11 cellular contexts compared by ENCODE assay signal in the genomic region with DNA sequence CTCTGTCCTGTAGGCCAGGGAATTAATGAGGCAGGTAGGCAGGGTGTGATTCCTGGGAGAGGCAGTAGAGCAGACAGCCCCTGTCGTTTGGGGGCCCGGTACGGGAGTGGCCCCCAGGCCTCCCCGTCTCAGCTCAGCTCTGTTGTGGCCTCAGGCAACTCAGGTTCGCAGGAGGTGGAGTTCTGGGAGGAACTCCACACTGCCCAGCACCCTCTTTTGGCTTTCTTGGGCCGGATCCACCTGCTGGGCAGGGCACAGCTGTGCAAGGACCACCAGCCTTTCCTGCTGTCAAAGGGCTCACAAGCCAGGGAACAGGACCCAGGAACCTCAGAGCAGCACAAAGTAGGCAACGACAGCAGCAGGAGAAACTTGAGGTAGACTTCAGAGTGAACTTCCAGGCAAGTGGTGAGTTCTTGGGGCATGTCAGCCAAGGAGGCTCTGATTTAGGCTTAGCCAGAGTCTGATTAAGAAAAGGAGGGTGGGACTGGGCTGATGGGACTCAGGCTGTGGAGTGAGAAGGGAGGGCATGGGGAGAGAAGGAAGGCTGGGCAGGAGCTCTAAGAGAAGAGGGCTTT. TPM values are rescaled to one million over a fixed set of nuclear protein-coding genes. Genes with fewer than 3 reads are reported as not detected.
DNase-seq lines count a peak whose midpoint lies in the region; ATAC-seq and TF ChIP-seq lines count a peak whose summit lies in the region.
"Had no signal": no experiment of that assay in that cellular context is flagged by ENCODE, and none has a peak within 500 bp of the region (broad histone marks: within the 10 kb centered on the region; RNA-seq: fewer than 3 reads in every experiment).

No MANE protein-coding gene starts in this region.

- peak overlapping the region; percentile 85 for H3K23ac ChIP-seq in IMR-90 (ENCODE audit: low read depth, low read length)

- TF ChIP-seq RAD21 in IMR-90 (IDR thresholded peaks at IDR 0.05; ENCODE audit: low read length) = no peak

- peak overlapping the region; percentile 29; the same call in 1 of the 2 replicates for H2BK20ac ChIP-seq in IMR-90 (ENCODE audit: low read depth, low read length)

- WGBS in IMR-90 (ENCODE audit: extremely low coverage in 2 of 2, insufficient read length in 1 of 2), 2 experiments = 80% methylated on average over 6 of the region's 7 CpGs; no CpG with 5 or more reads in 1 of the 2 experiments
- WGBS in hepatocyte (ENCODE audit: low lambda C conversion rate, missing lambda C conversion rate) = 80% methylated on average over 7 of the region's 7 CpGs

- H3K36me3 Mint-ChIP-seq in activated T-helper 17 cell treated with anti-CD3 and anti-CD28 coated beads, Interleukin-2, amount 50 U/mL, for 72 hours (ENCODE audit: low read depth) = no peaks in the 10 kb centered on the region
- H3K36me3 Mint-ChIP-seq in stimulated activated naive B cell treated with anti-CD40 and anti-IgM and Interleukin-4, amounts not matched to agents 10 μg/mL and 1 μg/mL and 100 μg/mL, for 72 hours = no peaks in the 10 kb centered on the region

- peak overlapping the region; percentile 71 for H3K4me2 ChIP-seq in IMR-90 (ENCODE audit: low read depth, low read length)
- H3K4me2 ChIP-seq in hepatocyte = peak overlapping the region; percentile 63

- in situ Hi-C loops in IMR-90 (cut with MboI; ENCODE audit: low sequenced_read_pairs) = no loop called here

- no peaks in the 10 kb centered on the region for H3K9me2 ChIP-seq in hepatocyte (replicated peaks; ENCODE audit: insufficient read depth)

- no peaks in the 10 kb centered on the region for H3K9me3 ChIP-seq in IMR-90 (ENCODE audit: control insufficient read depth, insufficient read depth, low read length)
- no peaks in the 10 kb centered on the region for H3K9me3 ChIP-seq in hepatocyte (ENCODE audit: low read depth)

- BruUV-seq in IMR-90 (replicated peaks; lab: Mats Ljungman, UMichigan) = no TSS peak

- peak overlapping the region; percentile 71 for H3K18ac ChIP-seq in IMR-90 (ENCODE audit: low read depth, low read length)

- H2BK5ac ChIP-seq in IMR-90 (ENCODE audit: low read depth, low read length, poor library complexity, severe bottlenecking) = peak overlapping the region; percentile 22

- H2AK9ac ChIP-seq in IMR-90 (replicated peaks; ENCODE audit: low read depth, low read length, poor library complexity) = peak overlapping the region; percentile 84

- no peak for TF ChIP-seq CTCF in IMR-90 (conservative IDR thresholded peaks at IDR 0.05; ENCODE audit: low read depth, low read length)
- no peak for TF ChIP-seq CTCF in hepatocyte (IDR thresholded peaks at IDR 0.05; ENCODE audit: poor library complexity)

- H3K36me3 ChIP-seq in IMR-90 (ENCODE audit: control insufficient read depth, insufficient read depth, low read length) = no peaks in the 10 kb centered on the region
- H3K36me3 ChIP-seq in hepatocyte (replicated peaks; ENCODE audit: insufficient read depth, low read depth) = no peaks in the 10 kb centered on the region

- dilution Hi-C loops in IMR-90 (cut with HindIII; ENCODE audit: low sequenced_read_pairs, unreplicated experiment) = no loop called here

- no peaks in the 10 kb centered on the region for H3K4me1 Mint-ChIP-seq in activated T-helper 17 cell treated with anti-CD3 and anti-CD28 coated beads, Interleukin-2, amount 50 U/mL, for 72 hours
- peaks cover 26 to 50% of the 10 kb centered on the region in 2 donors for H3K4me1 Mint-ChIP-seq in stimulated activated naive B cell treated with anti-CD40 and anti-IgM and Interleukin-4, amounts not matched to agents 10 μg/mL and 1 μg/mL and 100 μg/mL, for 72 hours

- peaks cover 2% of the 10 kb centered on the region for H3K9me1 ChIP-seq in IMR-90 (ENCODE audit: insufficient read depth, low read length)

- H3K4me3 ChIP-seq in IMR-90 (ENCODE audit: insufficient read depth, low read depth, low read length) = no peak overlapping the region
- H3K4me3 ChIP-seq in hepatocyte = no peak overlapping the region

- H3K14ac ChIP-seq in IMR-90 (replicated peaks; ENCODE audit: low read depth, low read length) = peak overlapping the region; percentile 77; the same call in 1 of the 2 replicates

- H4K20me1 ChIP-seq in IMR-90 (ENCODE audit: insufficient read depth, low read length) (peaks cover 1% of the 10 kb centered on the region; the same call in 1 of the 2 replicates), hepatocyte (ENCODE audit: insufficient read depth, poor library complexity, severe bottlenecking) (no peaks in the 10 kb centered on the region)

- CTCF ChIA-PET in IMR-90 (lab: Yijun Ruan, JAX) = no interaction called here

- H3K27ac ChIP-seq in IMR-90 (ENCODE audit: insufficient read depth, low read length) = peak overlapping the region; percentile 34; the same call in 1 of the 2 replicates
- peak overlapping the region; percentile 44 for H3K27ac ChIP-seq in hepatocyte

- no peaks in the 10 kb centered on the region for H3K79me1 ChIP-seq in IMR-90 (ENCODE audit: low read depth in 1 of 2, low read length in 2 of 2)

- peaks cover 12% of the 10 kb centered on the region for H3K4me1 ChIP-seq in IMR-90 (ENCODE audit: control insufficient read depth, insufficient read depth, low read length)
- H3K4me1 ChIP-seq in hepatocyte (ENCODE audit: insufficient read depth) = peaks cover 4% of the 10 kb centered on the region

- no peak for ATAC-seq in IMR-90 (ENCODE audit: low read depth)
- ATAC-seq in activated T-helper 17 cell treated with anti-CD3 and anti-CD28 coated beads, Interleukin-2, amount 50 U/mL, for 72 hours (replicated peaks) = no peak
- no peak for ATAC-seq in stimulated activated naive B cell treated with anti-CD40 and anti-IgM and Interleukin-4, amounts not matched to agents 10 μg/mL and 1 μg/mL and 100 μg/mL, for 72 hours (replicated peaks)
- ATAC-seq in HG03432 (IDR thresholded peaks at IDR 0.05; ENCODE audit: unreplicated experiment) = no peak

- no peaks in the 10 kb centered on the region for H3K27me3 Mint-ChIP-seq in activated T-helper 17 cell treated with anti-CD3 and anti-CD28 coated beads, Interleukin-2, amount 50 U/mL, for 72 hours
- no peaks in the 10 kb centered on the region for H3K27me3 Mint-ChIP-seq in stimulated activated naive B cell treated with anti-CD40 and anti-IgM and Interleukin-4, amounts not matched to agents 10 μg/mL and 1 μg/mL and 100 μg/mL, for 72 hours

- peak overlapping the region; percentile 3 to 72; a peak in 3 of 4 replicates for H4K8ac ChIP-seq in IMR-90 (ENCODE audit: low read depth in 2 of 2, low read length in 2 of 2)

- H3K27me3 ChIP-seq in IMR-90 (ENCODE audit: control insufficient read depth, insufficient read depth, low read length) (no peaks in the 10 kb centered on the region; the same call in 1 of the 2 replicates), hepatocyte (no peaks in the 10 kb centered on the region)

- no peak for TF ChIP-seq POLR2A in IMR-90 (IDR thresholded peaks at IDR 0.05; ENCODE audit: low read depth, low read length)

- DNase-seq in IMR-90 = no peak
- no peak for DNase-seq in hepatocyte (ENCODE audit: low spot score)
- no peak for DNase-seq in stimulated activated naive B cell treated with anti-CD40 and anti-IgM and Interleukin-4, amounts not matched to agents 10 μg/mL and 1 μg/mL and 100 μg/mL, for 72 hours
- DNase-seq in amniotic stem cell (lab: John Stamatoyannopoulos, UW) = no peak
- DNase-seq in HK-2 (ENCODE audit: unreplicated experiment) = no peak
- DNase-seq: activated CD4-positive, alpha-beta T cell treated with anti-CD3 and anti-CD28 coated beads, Interleukin-2, amount 50 U/mL, for 4 hours; effector memory CD4-positive, alpha-beta T cell; kidney glomerular epithelial cell; NCI-H2171 had no signal

- H4K91ac ChIP-seq in IMR-90 (ENCODE audit: insufficient read depth, low read depth, low read length) = peak overlapping the region; percentile 2; the same call in 1 of the 2 replicates

- H2AK5ac ChIP-seq in IMR-90 (ENCODE audit: low read depth, low read length) = no peak overlapping the region; the same call in none of the 2 replicates

- H2AFZ ChIP-seq in IMR-90 (replicated peaks; ENCODE audit: low read length, poor library complexity) (peak overlapping the region; percentile 80), hepatocyte (no peak overlapping the region)

- H3K4ac ChIP-seq in IMR-90 (ENCODE audit: low read depth, low read length) = peak overlapping the region; percentile 64

- intact Hi-C loops in IMR-90 (cut with micrococcal nuclease) = no loop called here

- H3K79me2 ChIP-seq in hepatocyte = no peaks in the 10 kb centered on the region

- POLR2A ChIA-PET in IMR-90 (lab: Charles Lee; ENCODE audit: unreplicated experiment) = no interaction called here

- H3K4me3 Mint-ChIP-seq in activated T-helper 17 cell treated with anti-CD3 and anti-CD28 coated beads, Interleukin-2, amount 50 U/mL, for 72 hours = peak overlapping the region; percentile 62
- peak overlapping the region; percentile 59 to 71 for H3K4me3 Mint-ChIP-seq in stimulated activated naive B cell treated with anti-CD40 and anti-IgM and Interleukin-4, amounts not matched to agents 10 μg/mL and 1 μg/mL and 100 μg/mL, for 72 hours

- H4K5ac ChIP-seq in IMR-90 (ENCODE audit: low read depth, low read length) = peak overlapping the region; percentile 75

- no peak overlapping the region for H3K56ac ChIP-seq in IMR-90 (ENCODE audit: extremely low read depth, insufficient read depth, low read length)

- no peaks in the 10 kb centered on the region for H3K9me3 Mint-ChIP-seq in activated T-helper 17 cell treated with anti-CD3 and anti-CD28 coated beads, Interleukin-2, amount 50 U/mL, for 72 hours
- no peaks in the 10 kb centered on the region for H3K9me3 Mint-ChIP-seq in stimulated activated naive B cell treated with anti-CD40 and anti-IgM and Interleukin-4, amounts not matched to agents 10 μg/mL and 1 μg/mL and 100 μg/mL, for 72 hours

- peak overlapping the region; percentile 68 for H3K27ac Mint-ChIP-seq in activated T-helper 17 cell treated with anti-CD3 and anti-CD28 coated beads, Interleukin-2, amount 50 U/mL, for 72 hours
- H3K27ac Mint-ChIP-seq in stimulated activated naive B cell treated with anti-CD40 and anti-IgM and Interleukin-4, amounts not matched to agents 10 μg/mL and 1 μg/mL and 100 μg/mL, for 72 hours = peak overlapping the region; percentile 63

- peak overlapping the region; percentile 8; the same call in 1 of the 3 replicates for H2BK15ac ChIP-seq in IMR-90 (ENCODE audit: low read depth, low read length)

- peak overlapping the region; percentile 8; the same call in 1 of the 2 replicates for H3K9ac ChIP-seq in IMR-90 (ENCODE audit: low read depth, low read length)

- peak overlapping the region; percentile 35; the same call in 1 of the 2 replicates for H2BK120ac ChIP-seq in IMR-90 (ENCODE audit: low read depth, low read length)

RNA-seq across cellular contexts. Expression of a gene that starts 36.9 kb away (rescaled TPM):
- not detected in 2 replicates for total RNA-seq in IMR-90 (2012; rRNA removed)
- 0.03 and 0.06 TPM in 2 replicates for polyA plus RNA-seq in IMR-90 (2012; rRNA removed)
- polyA plus RNA-seq in IMR-90 (2012; cell fraction: cytosol; rRNA removed) = 0.01 TPM in 1 of 2 replicates, not detected in the other
- polyA plus RNA-seq in IMR-90 (2012; cell fraction: nucleus; rRNA removed; ENCODE audit: low replicate concordance) = 0.35 and 0.36 TPM in 2 replicates
- under 1 TPM; 0.11 to 0.32 TPM for total RNA-seq in activated T-helper 17 cell treated with anti-CD3 and anti-CD28 coated beads, Interleukin-2, amount 50 U/mL, for 72 hours
- total RNA-seq in hepatocyte = not detected in 2 replicates
- polyA plus RNA-seq in hepatocyte = not detected in 2 replicates

RNA-seq across cellular contexts. Expression of a gene that starts 56.1 kb away (rescaled TPM):
- total RNA-seq in IMR-90 (2012; rRNA removed) (155 and 171 TPM in 2 replicates), hepatocyte (246 TPM in 2 replicates)
- polyA plus RNA-seq in IMR-90 (2012; rRNA removed) (558 and 576 TPM in 2 replicates), hepatocyte (318 and 344 TPM in 2 replicates)
- polyA plus RNA-seq in IMR-90 (2012; cell fraction: cytosol; rRNA removed) = 616 and 909 TPM in 2 replicates
- polyA plus RNA-seq in IMR-90 (2012; cell fraction: nucleus; rRNA removed; ENCODE audit: low replicate concordance) = 366 and 434 TPM in 2 replicates
- 100 to 1,000 TPM; 149 to 164 TPM for total RNA-seq in activated T-helper 17 cell treated with anti-CD3 and anti-CD28 coated beads, Interleukin-2, amount 50 U/mL, for 72 hours
